21 cellular contexts compared by ENCODE assay signal in genomic region chrX:120311632-120312000, GRCh38. TPM values are rescaled to one million over a fixed set of nuclear protein-coding genes. Genes with fewer than 3 reads are reported as not detected.
DNase-seq lines count a peak whose midpoint lies in the region; ATAC-seq and TF ChIP-seq lines count a peak whose summit lies in the region.
"Had no signal": no experiment of that assay in that cellular context is flagged by ENCODE, and none has a peak within 500 bp of the region (broad histone marks: within the 10 kb centered on the region; RNA-seq: fewer than 3 reads in every experiment).

No MANE protein-coding gene starts in this region.

- H3K18ac ChIP-seq in H9 (ENCODE audit: insufficient read length, low read depth, low read length): no peak overlapping the region

- H3K56ac ChIP-seq in H9 (ENCODE audit: insufficient read length, low read depth, low read length): no peak overlapping the region

- H3K27ac Mint-ChIP-seq in H9 (no peak overlapping the region), naive B cell (no peak overlapping the region)
- H3K27ac Mint-ChIP-seq: activated CD4-positive, alpha-beta T cell treated with anti-CD3 and anti-CD28 coated beads, Interleukin-2, amount 10 ng/mL, durations not matched to agents 7 days and 5 days; progenitor cell of endocrine pancreas; stimulated activated memory B cell treated with anti-CD40 and anti-IgM and Interleukin-4, amounts not matched to agents 10 μg/mL and 1 μg/mL and 100 μg/mL, for 72 hours had no signal

- no peak overlapping the region for H2BK5ac ChIP-seq in H9 (ENCODE audit: insufficient read length, low read length)

- H4K20me1 ChIP-seq in H9 (ENCODE audit: control insufficient read depth, insufficient read depth, insufficient read length): no peaks in the 10 kb centered on the region

- H3K9ac ChIP-seq in H9 (ENCODE audit: extremely low read depth, insufficient read length, low read length) (no peak overlapping the region), NT2/D1 (ENCODE audit: insufficient read length, low read depth) (peak overlapping the region; percentile 26)

- intact Hi-C loops in sigmoid colon (cut with DNase I): loop anchor here (10.0 kb wide), 1 partner anchor 163 kb away; no protein-coding TSS in a partner anchor

- no peak overlapping the region for H2BK12ac ChIP-seq in H9 (ENCODE audit: insufficient read length, low read depth, low read length)

- no peaks in the 10 kb centered on the region for H3K36me3 ChIP-seq in NT2/D1 (ENCODE audit: insufficient read depth, insufficient read length, low read length)
- no peaks in the 10 kb centered on the region for H3K36me3 ChIP-seq in sigmoid colon
- H3K36me3 ChIP-seq in MG63: no peaks in the 10 kb centered on the region
- H3K36me3 ChIP-seq: left lung, tibial nerve had no signal

- DNase-seq in Caki2 (ENCODE audit: low read depth) (peak; percentile 3), H9 (no peak), NT2/D1 (ENCODE audit: low read depth, low spot score) (no peak), naive B cell (no peak), sigmoid colon (no peak), MG63 (no peak)
- no peak for DNase-seq in stimulated activated CD4-positive, alpha-beta T cell treated with anti-CD3 and anti-CD28 coated beads, Interleukin-4, amount 100 ng/mL, for 1 hour
- DNase-seq: activated CD4-positive, alpha-beta T cell treated with anti-CD3 and anti-CD28 coated beads, Interleukin-2, amount 10 ng/mL, durations not matched to agents 7 days and 5 days; DMS79; HCEC 1CT; Kasumi-1; NCI-H774 had no signal

- no peak overlapping the region for H3K14ac ChIP-seq in H9 (ENCODE audit: insufficient read depth, low read length)

- no peak overlapping the region for H3K4ac ChIP-seq in H9 (ENCODE audit: low read depth, low read length)

- no peak for TF ChIP-seq POLR2A in sigmoid colon (IDR thresholded peaks at IDR 0.05)

- WGBS in H9 (ENCODE audit: extremely low coverage, insufficient read length, low lambda C conversion rate): no CpG with 5 or more reads among the region's 3 CpGs
- WGBS in sigmoid colon, 2 donors: 29 to 52% methylated on average over 3 of the region's 3 CpGs

- H3K23ac ChIP-seq in H9 (ENCODE audit: insufficient read length, low read depth, low read length): no peak overlapping the region

- no peak overlapping the region for H3K4me3 ChIP-seq in NT2/D1 (ENCODE audit: insufficient read length, low read depth)
- no peak overlapping the region for H3K4me3 ChIP-seq in sigmoid colon
- no peak overlapping the region for H3K4me3 ChIP-seq in MG63

- no peaks in the 10 kb centered on the region for H3K79me2 ChIP-seq in H9 (ENCODE audit: insufficient read depth, low read length)

- no peak for TF ChIP-seq CTCF in H9 (conservative IDR thresholded peaks at IDR 0.05)
- no peak for TF ChIP-seq CTCF in sigmoid colon (IDR thresholded peaks at IDR 0.05)

- no peaks in the 10 kb centered on the region for H3K79me1 ChIP-seq in H9 (ENCODE audit: insufficient read depth, low read depth, low read length, poor library complexity, severe bottlenecking)

- no peak overlapping the region for H2BK15ac ChIP-seq in H9 (ENCODE audit: low read depth, low read length)

- peaks cover 10 to 24% of the 10 kb centered on the region in 2 experiments for H3K4me1 Mint-ChIP-seq in H9
- peaks cover 10 to 29% (median 14%) of the 10 kb centered on the region in 3 donors for H3K4me1 Mint-ChIP-seq in naive B cell

- no peaks in the 10 kb centered on the region; the same call in 1 of the 2 replicates for H3K4me1 ChIP-seq in H9 (ENCODE audit: insufficient read depth, low read length)
- no peaks in the 10 kb centered on the region for H3K4me1 ChIP-seq in NT2/D1 (ENCODE audit: insufficient read depth, insufficient read length)
- peaks cover 0 to 24% (median 18%) of the 10 kb centered on the region in 4 donors for H3K4me1 ChIP-seq in sigmoid colon

- no peak overlapping the region for H4K5ac ChIP-seq in H9 (ENCODE audit: insufficient read length, low read depth, low read length)

- in situ Hi-C loops in Caki2 (cut with HindIII; ENCODE audit: low pct_unique_long_range_greater_than_20kb, low sequenced_read_pairs): no loop called here

- H3K27me3 Mint-ChIP-seq in H9 (ENCODE audit: low read depth): peaks cover 90% of the 10 kb centered on the region
- peaks cover 19 to 71% (median 51%) of the 10 kb centered on the region in 3 donors for H3K27me3 Mint-ChIP-seq in naive B cell

- ATAC-seq in naive B cell (ENCODE audit: low read depth in 2 of 2): no peak
- ATAC-seq: stimulated activated memory B cell treated with anti-CD40 and anti-IgM and Interleukin-4, amounts not matched to agents 10 μg/mL and 1 μg/mL and 100 μg/mL, for 72 hours had no signal

- H3K9me3 ChIP-seq in H9 (ENCODE audit: control insufficient read depth, low read depth, low read length): peaks cover 23% of the 10 kb centered on the region
- H3K9me3 ChIP-seq in NT2/D1 (ENCODE audit: insufficient read depth, low read length): no peaks in the 10 kb centered on the region
- H3K9me3 ChIP-seq in sigmoid colon: no peaks in the 10 kb centered on the region
- no peaks in the 10 kb centered on the region for H3K9me3 ChIP-seq in MG63
- H3K9me3 ChIP-seq: left lung, tibial nerve had no signal

- peak overlapping the region in 1 of 2 experiments; percentile 81; a peak in 1 of 5 replicates for H3K4me3 Mint-ChIP-seq in H9
- peak overlapping the region in 6 of 8 donors; percentile 33 to 90 (median 61) for H3K4me3 Mint-ChIP-seq in naive B cell

- no peak overlapping the region for H3T11ph ChIP-seq in H9 (ENCODE audit: low read length)

- H2BK120ac ChIP-seq in H9 (ENCODE audit: low read depth, low read length, poor library complexity, severe bottlenecking): no peak overlapping the region

- TF ChIP-seq EP300 in sigmoid colon (IDR thresholded peaks at IDR 0.05): no peak

- no peak overlapping the region for H2AK5ac ChIP-seq in H9 (ENCODE audit: insufficient read length, low read length)

- peaks cover 20% of the 10 kb centered on the region for H3K23me2 ChIP-seq in H9 (ENCODE audit: insufficient read length, low read depth, low read length, poor library complexity, severe bottlenecking)

- peaks cover 37% of the 10 kb centered on the region; the same call in 1 of the 2 replicates for H3K27me3 ChIP-seq in H9 (ENCODE audit: insufficient read depth, low read length)
- H3K27me3 ChIP-seq in NT2/D1 (ENCODE audit: insufficient read depth, insufficient read length): peaks cover 32% of the 10 kb centered on the region
- peaks cover 4 to 25% (median 5%) of the 10 kb centered on the region in 3 donors for H3K27me3 ChIP-seq in sigmoid colon
- peaks cover 23% of the 10 kb centered on the region for H3K27me3 ChIP-seq in MG63

- H2BK20ac ChIP-seq in H9 (ENCODE audit: low read depth, low read length, poor library complexity, severe bottlenecking): no peak overlapping the region

- no peak overlapping the region for H3K27ac ChIP-seq in H9 (ENCODE audit: insufficient read length, low read depth, low read length)
- no peak overlapping the region for H3K27ac ChIP-seq in sigmoid colon
- H3K27ac ChIP-seq: left lung had no signal

- no peak overlapping the region for H2AFZ ChIP-seq in H9 (ENCODE audit: low read length)

- H3K9me3 Mint-ChIP-seq in H9 (peaks cover 60 to 73% of the 10 kb centered on the region in 2 experiments), naive B cell (peaks cover 0 to 4% (median 0%) of the 10 kb centered on the region in 7 donors)
- H3K9me3 Mint-ChIP-seq: activated CD4-positive, alpha-beta T cell treated with anti-CD3 and anti-CD28 coated beads, Interleukin-2, amount 10 ng/mL, durations not matched to agents 7 days and 5 days; stimulated activated memory B cell treated with anti-CD40 and anti-IgM and Interleukin-4, amounts not matched to agents 10 μg/mL and 1 μg/mL and 100 μg/mL, for 72 hours had no signal

- H4K91ac ChIP-seq in H9 (ENCODE audit: insufficient read length, low read depth, low read length): no peak overlapping the region

- H3K4me2 ChIP-seq in H9 (ENCODE audit: insufficient read depth, insufficient read length, low read length): peak overlapping the region; percentile 83

- no peak overlapping the region for H4K8ac ChIP-seq in H9 (replicated peaks; ENCODE audit: insufficient read length, low read depth, low read length)

- H3K36me3 Mint-ChIP-seq in H9 (ENCODE audit: insufficient read depth in 1 of 3, low read depth in 3 of 3) (peaks cover 0 to 5% (median 4%) of the 10 kb centered on the region in 3 experiments; a peak in 2 of 7 replicates), naive B cell (peaks cover 0 to 5% of the 10 kb centered on the region in 2 donors)
- H3K36me3 Mint-ChIP-seq: stimulated activated memory B cell treated with anti-CD40 and anti-IgM and Interleukin-4, amounts not matched to agents 10 μg/mL and 1 μg/mL and 100 μg/mL, for 72 hours had no signal

RNA-seq across cellular contexts. Expression of gene TMEM255A, which starts 0.4 kb away (rescaled TPM):
- total RNA-seq in Caki2 (2014; rRNA removed; shearing (Covaris generic); ENCODE audit: low replicate concordance): 0.38 and 0.41 TPM in 2 replicates
- 0.20 and 0.77 TPM in 2 replicates for total RNA-seq in H9 (2021)
- polyA plus RNA-seq in naive B cell (ENCODE audit: low read depth in 6 of 6): under 1 TPM in 3 of 6 donors, not detected in 3; 0.15 to 0.24 (median 0.23) TPM
- 1 to 10 TPM; 1.5 to 5.9 (median 4.3) TPM for total RNA-seq in sigmoid colon
- polyA plus RNA-seq in sigmoid colon: 1 to 10 TPM in 2 of 3 donors, under 1 TPM in 1; 0.69 to 4.2 (median 1.8) TPM
- total RNA-seq in MG63 (2014; rRNA removed; shearing (Covaris generic); ENCODE audit: low replicate concordance): not detected in 2 replicates
- total RNA-seq: activated CD4-positive, alpha-beta T cell treated with anti-CD3 and anti-CD28 coated beads, Interleukin-2, amount 10 ng/mL, durations not matched to agents 7 days and 5 days; endothelial cell of umbilical vein had no signal
- polyA plus RNA-seq: aorta, endothelial cell of umbilical vein had no signal

RNA-seq across cellular contexts. Expression of gene ATP1B4, which starts 50.3 kb away (rescaled TPM):
- total RNA-seq in Caki2 (2014; rRNA removed; shearing (Covaris generic); ENCODE audit: low replicate concordance): not detected in 2 replicates
- total RNA-seq in H9 (2021): not detected in 2 replicates
- polyA plus RNA-seq in naive B cell (ENCODE audit: low read depth in 6 of 6): not detected
- total RNA-seq in sigmoid colon: not detected
- not detected for polyA plus RNA-seq in sigmoid colon
- not detected in 2 replicates for total RNA-seq in MG63 (2014; rRNA removed; shearing (Covaris generic); ENCODE audit: low replicate concordance)
- total RNA-seq: activated CD4-positive, alpha-beta T cell treated with anti-CD3 and anti-CD28 coated beads, Interleukin-2, amount 10 ng/mL, durations not matched to agents 7 days and 5 days; aorta; endothelial cell of umbilical vein; fibroblast of villous mesenchyme; left lung; progenitor cell of endocrine pancreas; RPMI7951; tibial nerve had no signal
- polyA plus RNA-seq: aorta, BJ, endothelial cell of umbilical vein had no signal
